17 cellular contexts compared by ENCODE assay signal in the genomic region with DNA sequence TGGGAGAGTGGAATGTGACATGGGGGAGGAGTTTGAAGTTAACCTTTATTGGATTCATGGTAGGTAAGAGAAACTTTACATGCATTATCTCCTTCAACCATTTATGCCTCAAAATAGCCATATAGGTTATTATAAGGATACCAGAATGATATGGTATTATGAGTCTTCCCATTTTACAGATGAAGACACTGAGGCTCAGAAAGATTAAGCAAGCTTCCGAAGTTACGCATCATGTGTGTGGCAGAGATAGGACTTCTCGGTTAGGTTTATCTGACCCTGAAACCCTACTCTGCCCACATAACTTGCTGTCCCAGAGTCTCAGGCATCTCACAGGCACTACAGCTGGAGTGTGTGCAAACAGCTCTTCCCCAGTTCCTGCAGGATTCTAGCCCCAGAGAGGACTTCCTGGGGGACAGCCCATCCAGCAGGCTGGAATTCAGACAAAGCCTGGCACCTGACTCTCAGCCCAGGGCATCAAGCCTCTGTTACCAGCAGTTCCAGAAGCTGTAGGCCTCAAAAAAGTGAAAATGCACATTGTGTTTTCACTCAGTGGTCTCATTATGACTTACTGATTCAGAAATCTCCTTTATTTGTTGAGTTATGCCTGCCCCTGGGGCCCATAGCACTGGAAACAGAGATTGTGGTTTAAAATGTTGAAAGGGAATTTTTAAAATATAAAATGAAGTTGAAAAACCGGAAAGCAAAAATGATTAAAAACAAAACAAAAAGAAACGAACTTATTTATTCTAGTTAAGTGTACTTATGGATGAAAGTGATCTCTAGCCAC.
"Had no signal": no experiment of that assay in that cellular context is flagged by ENCODE, and none has a peak within 500 bp of the region (broad histone marks: within the 10 kb centered on the region; RNA-seq: fewer than 3 reads in every experiment).

No MANE protein-coding gene starts in this region.

- H3K27ac ChIP-seq: left ventricle myocardium inferior, ovary, right atrium auricular region, skin epidermis, tibial nerve, uterus had no signal

- H3K4me1 ChIP-seq: left ventricle myocardium inferior, right atrium auricular region, tibial nerve, uterus had no signal

- H3K4me3 ChIP-seq: left ventricle myocardium inferior, lung, ovary, right atrium auricular region, skin epidermis, tibial nerve, uterus had no signal

- DNase-seq: islet precursor cell; left ventricle myocardium inferior; naive B cell; natural killer cell; nephron progenitor cell; ovary; stimulated activated CD4-positive, alpha-beta T cell treated with anti-CD3 and anti-CD28 coated beads, Interleukin-4, amount 100 ng/mL, for 24 hours; stimulated activated naive CD4-positive, alpha-beta T cell treated with Interleukin-2 at 50 U/mL for 16 hours; stimulated activated naive CD8-positive, alpha-beta T cell treated with anti-CD3 and anti-CD28 coated beads, Interleukin-15, amount 100 ng/mL, for 72 hours; substantia nigra; uterus had no signal

- ATAC-seq: natural killer cell; sciatic nerve; stimulated activated effector memory CD8-positive, alpha-beta T cell treated with anti-CD3 and anti-CD28 coated beads, Interleukin-12 subunit alpha, Interleukin-12 subunit beta, amount 100 ng/mL, for 72 hours; stimulated activated naive CD8-positive, alpha-beta T cell treated with anti-CD3 and anti-CD28 coated beads, Interleukin-15, amount 100 ng/mL, for 72 hours had no signal

- H3K36me3 ChIP-seq: left ventricle myocardium inferior, ovary, right atrium auricular region, tibial nerve, uterus had no signal

- H3K9me3 ChIP-seq: left ventricle myocardium inferior, ovary, right atrium auricular region, tibial nerve, uterus had no signal

- H3K27me3 ChIP-seq: ovary, right atrium auricular region, tibial nerve, uterus had no signal
